ENCODE assay signal across 1 cellular context in genomic region chr19:16111160-16111908, GRCh38.
A peak's percentile ranks its signal among the peaks of the same experiment; 100 is the strongest.
TF ChIP-seq lines count a peak whose summit lies in the region.

RAB8A (plus strand) TSS chr19:16111889; CDS start chr19:16111902, 13 bp downstream.

TF ChIP-seq in HEK293, 187 proteins besides CTCF, POLR2A, EP300 and RAD21 (continued from another document and continues in another):
- TF ChIP-seq, protein P1, sequence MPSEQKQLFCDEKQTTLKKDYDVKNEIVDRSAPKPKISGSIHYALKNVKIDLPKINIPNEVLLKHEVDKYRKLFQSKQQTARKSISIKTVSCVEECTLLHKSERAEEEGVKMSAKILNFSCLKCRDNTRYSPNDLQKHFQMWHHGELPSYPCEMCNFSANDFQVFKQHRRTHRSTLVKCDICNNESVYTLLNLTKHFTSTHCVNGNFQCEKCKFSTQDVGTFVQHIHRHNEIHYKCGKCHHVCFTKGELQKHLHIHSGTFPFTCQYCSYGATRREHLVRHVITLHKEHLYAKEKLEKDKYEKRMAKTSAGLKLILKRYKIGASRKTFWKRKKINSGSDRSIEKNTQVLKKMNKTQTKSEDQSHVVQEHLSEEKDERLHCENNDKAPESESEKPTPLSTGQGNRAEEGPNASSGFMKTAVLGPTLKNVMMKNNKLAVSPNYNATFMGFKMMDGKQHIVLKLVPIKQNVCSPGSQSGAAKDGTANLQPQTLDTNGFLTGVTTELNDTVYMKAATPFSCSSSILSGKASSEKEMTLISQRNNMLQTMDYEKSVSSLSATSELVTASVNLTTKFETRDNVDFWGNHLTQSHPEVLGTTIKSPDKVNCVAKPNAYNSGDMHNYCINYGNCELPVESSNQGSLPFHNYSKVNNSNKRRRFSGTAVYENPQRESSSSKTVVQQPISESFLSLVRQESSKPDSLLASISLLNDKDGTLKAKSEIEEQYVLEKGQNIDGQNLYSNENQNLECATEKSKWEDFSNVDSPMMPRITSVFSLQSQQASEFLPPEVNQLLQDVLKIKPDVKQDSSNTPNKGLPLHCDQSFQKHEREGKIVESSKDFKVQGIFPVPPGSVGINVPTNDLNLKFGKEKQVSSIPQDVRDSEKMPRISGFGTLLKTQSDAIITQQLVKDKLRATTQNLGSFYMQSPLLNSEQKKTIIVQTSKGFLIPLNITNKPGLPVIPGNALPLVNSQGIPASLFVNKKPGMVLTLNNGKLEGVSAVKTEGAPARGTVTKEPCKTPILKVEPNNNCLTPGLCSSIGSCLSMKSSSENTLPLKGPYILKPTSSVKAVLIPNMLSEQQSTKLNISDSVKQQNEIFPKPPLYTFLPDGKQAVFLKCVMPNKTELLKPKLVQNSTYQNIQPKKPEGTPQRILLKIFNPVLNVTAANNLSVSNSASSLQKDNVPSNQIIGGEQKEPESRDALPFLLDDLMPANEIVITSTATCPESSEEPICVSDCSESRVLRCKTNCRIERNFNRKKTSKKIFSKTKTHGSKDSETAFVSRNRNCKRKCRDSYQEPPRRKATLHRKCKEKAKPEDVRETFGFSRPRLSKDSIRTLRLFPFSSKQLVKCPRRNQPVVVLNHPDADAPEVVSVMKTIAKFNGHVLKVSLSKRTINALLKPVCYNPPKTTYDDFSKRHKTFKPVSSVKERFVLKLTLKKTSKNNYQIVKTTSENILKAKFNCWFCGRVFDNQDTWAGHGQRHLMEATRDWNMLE (tag by site-specific recombination; conservative IDR thresholded peaks at IDR 0.05; ENCODE audit: low read depth), result 0 out of 2 replicates have a peak, but pooled peaks have one; percentile 45
- TF ChIP-seq, protein P2, sequence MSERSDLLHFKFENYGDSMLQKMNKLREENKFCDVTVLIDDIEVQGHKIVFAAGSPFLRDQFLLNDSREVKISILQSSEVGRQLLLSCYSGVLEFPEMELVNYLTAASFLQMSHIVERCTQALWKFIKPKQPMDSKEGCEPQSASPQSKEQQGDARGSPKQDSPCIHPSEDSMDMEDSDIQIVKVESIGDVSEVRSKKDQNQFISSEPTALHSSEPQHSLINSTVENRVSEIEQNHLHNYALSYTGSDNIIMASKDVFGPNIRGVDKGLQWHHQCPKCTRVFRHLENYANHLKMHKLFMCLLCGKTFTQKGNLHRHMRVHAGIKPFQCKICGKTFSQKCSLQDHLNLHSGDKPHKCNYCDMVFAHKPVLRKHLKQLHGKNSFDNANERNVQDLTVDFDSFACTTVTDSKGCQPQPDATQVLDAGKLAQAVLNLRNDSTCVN (tag by site-specific recombination; optimal IDR thresholded peaks at IDR 0.05), result peak; percentile 99
- TF ChIP-seq ZNF596 (tag by site-specific recombination; IDR thresholded peaks at IDR 0.05) (no peak), ZNF324 (tag by site-specific recombination; IDR thresholded peaks at IDR 0.05) (peak; percentile 88), ZNF692 (tag by site-specific recombination; IDR thresholded peaks at IDR 0.05) (peak; percentile 90), HOXC10 (CRISPR knock-in tag; IDR thresholded peaks at IDR 0.05) (no peak), ZNF580 (tag by site-specific recombination; IDR thresholded peaks at IDR 0.05) (peak; percentile 94), ZNF157 (tag by site-specific recombination; IDR thresholded peaks at IDR 0.05) (no peak), GLI2 (tag by site-specific recombination; IDR thresholded peaks at IDR 0.05; ENCODE audit: borderline replicate concordance, low read depth) (no peak), ZNF311 (tag by site-specific recombination; IDR thresholded peaks at IDR 0.05; ENCODE audit: borderline replicate concordance) (no peak), ZNF785 (tag by site-specific recombination; IDR thresholded peaks at IDR 0.05) (peak; percentile 78; the same call in 1 of the 2 replicates), ZNF335 (tag by site-specific recombination; conservative IDR thresholded peaks at IDR 0.05) (peak; percentile 95), GLIS1 (tag by site-specific recombination; IDR thresholded peaks at IDR 0.05) (peak; percentile 73), YY2 (tag by site-specific recombination; IDR thresholded peaks at IDR 0.05) (0 out of 2 replicates have a peak, but pooled peaks have one; percentile 78), REPIN1 (tag by site-specific recombination; IDR thresholded peaks at IDR 0.05; ENCODE audit: low read depth) (peak; percentile 27; the same call in 1 of the 2 replicates), SCRT1 (tag by site-specific recombination; IDR thresholded peaks at IDR 0.05; ENCODE audit: borderline replicate concordance) (no peak), SALL2 (tag by site-specific recombination; IDR thresholded peaks at IDR 0.05; ENCODE audit: borderline replicate concordance) (no peak), ZBTB48 (tag by site-specific recombination; IDR thresholded peaks at IDR 0.05) (no peak), ZNF266 (tag by site-specific recombination; IDR thresholded peaks at IDR 0.05; ENCODE audit: low read depth) (no peak), ZNF133 (tag by site-specific recombination; IDR thresholded peaks at IDR 0.05) (no peak), TCF7L2 (IDR thresholded peaks at IDR 0.05; ENCODE audit: borderline replicate concordance, low read depth, low read length) (no peak), ZBTB6 (tag by site-specific recombination; IDR thresholded peaks at IDR 0.05) (no peak), ZNF624 (tag by site-specific recombination; IDR thresholded peaks at IDR 0.05) (no peak), IKZF3 (tag by site-specific recombination; IDR thresholded peaks at IDR 0.05) (peak; percentile 56; the same call in 1 of the 2 replicates), ZNF394 (tag by site-specific recombination; IDR thresholded peaks at IDR 0.05; ENCODE audit: borderline replicate concordance) (peak; percentile 59; the same call in 1 of the 2 replicates), ZBTB44 (tag by site-specific recombination; IDR thresholded peaks at IDR 0.05) (no peak), ZNF341 (tag by site-specific recombination; IDR thresholded peaks at IDR 0.05; ENCODE audit: low read depth) (no peak), ZNF610 (tag by site-specific recombination; IDR thresholded peaks at IDR 0.05; ENCODE audit: borderline replicate concordance) (peak; percentile 97), ZNF10 (tag by site-specific recombination; IDR thresholded peaks at IDR 0.05) (no peak), ZNF76 (tag by site-specific recombination; IDR thresholded peaks at IDR 0.05; ENCODE audit: borderline replicate concordance, low read depth) (peak; percentile 34; the same call in 1 of the 2 replicates), ZNF426 (tag by site-specific recombination; IDR thresholded peaks at IDR 0.05) (no peak), ZNF16 (tag by site-specific recombination; IDR thresholded peaks at IDR 0.05; ENCODE audit: low read depth) (no peak), BCL11A (tag by site-specific recombination; IDR thresholded peaks at IDR 0.05; ENCODE audit: low read depth) (no peak), ZNF837 (tag by site-specific recombination; IDR thresholded peaks at IDR 0.05) (no peak), ZNF211 (tag by site-specific recombination; IDR thresholded peaks at IDR 0.05; ENCODE audit: low read depth) (no peak), ZNF146 (tag by site-specific recombination; IDR thresholded peaks at IDR 0.05) (no peak), GLIS2 (tag by site-specific recombination; IDR thresholded peaks at IDR 0.05) (peak; percentile 97), ZNF19 (tag by site-specific recombination; IDR thresholded peaks at IDR 0.05; ENCODE audit: low read depth) (no peak), TRIM28 (IDR thresholded peaks at IDR 0.05; ENCODE audit: borderline replicate concordance, low read length) (no peak), ZNF398 (tag by site-specific recombination; IDR thresholded peaks at IDR 0.05) (peak; percentile 94), ZNF23 (tag by site-specific recombination; IDR thresholded peaks at IDR 0.05; ENCODE audit: borderline replicate concordance) (no peak)
- TF ChIP-seq, protein P3, sequence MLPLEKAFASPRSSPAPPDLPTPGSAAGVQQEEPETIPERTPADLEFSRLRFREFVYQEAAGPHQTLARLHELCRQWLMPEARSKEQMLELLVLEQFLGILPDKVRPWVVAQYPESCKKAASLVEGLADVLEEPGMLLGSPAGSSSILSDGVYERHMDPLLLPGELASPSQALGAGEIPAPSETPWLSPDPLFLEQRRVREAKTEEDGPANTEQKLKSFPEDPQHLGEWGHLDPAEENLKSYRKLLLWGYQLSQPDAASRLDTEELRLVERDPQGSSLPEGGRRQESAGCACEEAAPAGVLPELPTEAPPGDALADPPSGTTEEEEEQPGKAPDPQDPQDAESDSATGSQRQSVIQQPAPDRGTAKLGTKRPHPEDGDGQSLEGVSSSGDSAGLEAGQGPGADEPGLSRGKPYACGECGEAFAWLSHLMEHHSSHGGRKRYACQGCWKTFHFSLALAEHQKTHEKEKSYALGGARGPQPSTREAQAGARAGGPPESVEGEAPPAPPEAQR (tag by site-specific recombination; IDR thresholded peaks at IDR 0.05), result no peak
- TF ChIP-seq, protein P4, sequence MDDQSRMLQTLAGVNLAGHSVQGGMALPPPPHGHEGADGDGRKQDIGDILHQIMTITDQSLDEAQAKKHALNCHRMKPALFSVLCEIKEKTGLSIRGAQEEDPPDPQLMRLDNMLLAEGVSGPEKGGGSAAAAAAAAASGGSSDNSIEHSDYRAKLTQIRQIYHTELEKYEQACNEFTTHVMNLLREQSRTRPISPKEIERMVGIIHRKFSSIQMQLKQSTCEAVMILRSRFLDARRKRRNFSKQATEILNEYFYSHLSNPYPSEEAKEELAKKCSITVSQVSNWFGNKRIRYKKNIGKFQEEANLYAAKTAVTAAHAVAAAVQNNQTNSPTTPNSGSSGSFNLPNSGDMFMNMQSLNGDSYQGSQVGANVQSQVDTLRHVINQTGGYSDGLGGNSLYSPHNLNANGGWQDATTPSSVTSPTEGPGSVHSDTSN (CRISPR knock-in tag; IDR thresholded peaks at IDR 0.05), result peak; percentile 99
- TF ChIP-seq, protein P5, sequence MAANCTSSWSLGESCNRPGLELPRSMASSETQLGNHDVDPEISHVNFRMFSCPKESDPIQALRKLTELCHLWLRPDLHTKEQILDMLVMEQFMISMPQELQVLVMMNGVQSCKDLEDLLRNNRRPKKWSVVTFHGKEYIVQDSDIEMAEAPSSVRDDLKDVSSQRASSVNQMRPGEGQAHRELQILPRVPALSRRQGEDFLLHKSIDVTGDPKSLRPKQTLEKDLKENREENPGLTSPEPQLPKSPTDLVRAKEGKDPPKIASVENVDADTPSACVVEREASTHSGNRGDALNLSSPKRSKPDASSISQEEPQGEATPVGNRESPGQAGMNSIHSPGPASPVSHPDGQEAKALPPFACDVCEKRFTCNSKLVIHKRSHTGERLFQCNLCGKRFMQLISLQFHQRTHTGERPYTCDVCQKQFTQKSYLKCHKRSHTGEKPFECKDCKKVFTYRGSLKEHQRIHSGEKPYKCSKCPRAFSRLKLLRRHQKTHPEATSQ (tag by site-specific recombination; IDR thresholded peaks at IDR 0.05), result peak; percentile 69; the same call in 1 of the 2 replicates
- TF ChIP-seq, protein P6, sequence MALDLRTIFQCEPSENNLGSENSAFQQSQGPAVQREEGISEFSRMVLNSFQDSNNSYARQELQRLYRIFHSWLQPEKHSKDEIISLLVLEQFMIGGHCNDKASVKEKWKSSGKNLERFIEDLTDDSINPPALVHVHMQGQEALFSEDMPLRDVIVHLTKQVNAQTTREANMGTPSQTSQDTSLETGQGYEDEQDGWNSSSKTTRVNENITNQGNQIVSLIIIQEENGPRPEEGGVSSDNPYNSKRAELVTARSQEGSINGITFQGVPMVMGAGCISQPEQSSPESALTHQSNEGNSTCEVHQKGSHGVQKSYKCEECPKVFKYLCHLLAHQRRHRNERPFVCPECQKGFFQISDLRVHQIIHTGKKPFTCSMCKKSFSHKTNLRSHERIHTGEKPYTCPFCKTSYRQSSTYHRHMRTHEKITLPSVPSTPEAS (tag by site-specific recombination; IDR thresholded peaks at IDR 0.05), result no peak
